ENCODE assay signal across 8 cellular contexts in the genomic region with DNA sequence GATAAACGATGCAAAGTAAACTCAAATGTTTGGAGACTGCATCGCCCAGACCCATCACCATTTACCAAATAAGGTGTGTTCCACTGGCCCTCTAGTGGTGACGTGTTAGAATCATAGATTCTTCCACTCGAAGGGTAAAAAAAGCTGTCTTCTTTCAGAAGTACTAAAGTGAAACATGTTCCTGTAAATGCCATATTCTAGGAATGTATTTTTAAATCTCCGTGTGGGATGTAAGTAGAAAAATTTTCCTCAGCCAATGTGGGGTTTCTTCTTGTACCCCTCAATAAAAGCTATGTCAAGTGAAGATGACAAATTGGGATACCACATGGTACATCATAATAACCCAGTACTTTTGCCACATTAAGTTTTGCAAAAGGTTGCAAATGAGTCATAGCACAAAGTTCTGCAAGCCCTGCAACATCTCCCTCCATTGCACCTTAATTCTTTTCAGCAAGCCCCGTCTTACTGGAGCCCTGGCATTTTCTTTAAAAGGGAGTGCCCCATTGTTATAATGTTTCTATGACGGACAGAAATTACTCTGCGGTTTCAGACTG.
DNase-seq lines count a peak whose midpoint lies in the region; ATAC-seq and TF ChIP-seq lines count a peak whose summit lies in the region.

No MANE protein-coding gene starts in this region.

- no peak overlapping the region for H3K27ac ChIP-seq in OCI-LY3 (ENCODE audit: low read length)

- H3K4me1 Mint-ChIP-seq in endothelial cell (ENCODE audit: unreplicated experiment) (no peaks in the 10 kb centered on the region), nephron progenitor cell (peaks cover 12% of the 10 kb centered on the region)

- no peaks in the 10 kb centered on the region for H4K20me1 ChIP-seq in OCI-LY3 (ENCODE audit: insufficient read depth, low read length)

- peak overlapping the region; percentile 34; the same call in 1 of the 2 replicates for H2AFZ ChIP-seq in OCI-LY3 (ENCODE audit: low read depth, low read length)

- H3K9ac ChIP-seq in OCI-LY3 (ENCODE audit: low read length), result no peak overlapping the region

- H3K9me3 Mint-ChIP-seq in endothelial cell (ENCODE audit: unreplicated experiment) (no peaks in the 10 kb centered on the region), nephron progenitor cell (no peaks in the 10 kb centered on the region)

- no peaks in the 10 kb centered on the region for H3K27me3 ChIP-seq in OCI-LY3 (ENCODE audit: low read depth, low read length)

- TF ChIP-seq CTCF in OCI-LY3 (IDR thresholded peaks at IDR 0.05; ENCODE audit: low read depth, low read length) (peak; percentile 79), endothelial cell (IDR thresholded peaks at IDR 0.05; ENCODE audit: unreplicated experiment) (peak; percentile 86), nephron progenitor cell (IDR thresholded peaks at IDR 0.05) (peak; percentile 82)

- H3K4me1 ChIP-seq in OCI-LY3 (ENCODE audit: low read length), result peaks cover 6% of the 10 kb centered on the region; the same call in 1 of the 2 replicates

- H3K9me3 ChIP-seq in OCI-LY3 (ENCODE audit: insufficient read depth, low read length), result no peaks in the 10 kb centered on the region

- peak overlapping the region; percentile 64 for H3K4me3 ChIP-seq in OCI-LY3 (ENCODE audit: low read length)

- H3K27ac Mint-ChIP-seq in endothelial cell (ENCODE audit: unreplicated experiment), result no peak overlapping the region
- no peak overlapping the region for H3K27ac Mint-ChIP-seq in nephron progenitor cell

- no peaks in the 10 kb centered on the region for H3K36me3 ChIP-seq in OCI-LY3 (replicated peaks; ENCODE audit: low read depth, low read length)

- peaks cover 3% of the 10 kb centered on the region for H3K27me3 Mint-ChIP-seq in endothelial cell (ENCODE audit: unreplicated experiment)
- H3K27me3 Mint-ChIP-seq in nephron progenitor cell (ENCODE audit: low read depth, poor library complexity), result peaks cover 3% of the 10 kb centered on the region

- H3K4me3 Mint-ChIP-seq in endothelial cell (ENCODE audit: unreplicated experiment) (no peak overlapping the region), nephron progenitor cell (no peak overlapping the region)

- H3K79me2 ChIP-seq in OCI-LY3 (ENCODE audit: low read length), result no peaks in the 10 kb centered on the region

- DNase-seq in NCI-H1436 (lab: John Stamatoyannopoulos, UW) (peak; percentile 4), NCI-H1436 treated with DMSO at 0.1 percent for 48 hours (lab: John Stamatoyannopoulos, UW) (no peak), endothelial cell (ENCODE audit: low spot score) (peak; percentile 21), nephron progenitor cell (peak; percentile 27)

- peak overlapping the region; percentile 81 for H3K4me2 ChIP-seq in OCI-LY3 (ENCODE audit: low read length)

- H3K36me3 Mint-ChIP-seq in endothelial cell (ENCODE audit: low read depth, unreplicated experiment) (no peaks in the 10 kb centered on the region), nephron progenitor cell (ENCODE audit: low read depth) (no peaks in the 10 kb centered on the region)

- ATAC-seq in GM19397 (IDR thresholded peaks at IDR 0.05; ENCODE audit: unreplicated experiment) (peak; percentile 63), HG03460 (IDR thresholded peaks at IDR 0.05; ENCODE audit: unreplicated experiment) (peak; percentile 74), GM19452 (IDR thresholded peaks at IDR 0.05; ENCODE audit: unreplicated experiment) (no peak)
